27 cellular contexts compared by ENCODE assay signal in genomic region chr3:47541583-47542108, GRCh38. TPM values are rescaled to one million over a fixed set of nuclear protein-coding genes. Genes with fewer than 3 reads are reported as not detected.
"Had no signal": no experiment of that assay in that cellular context is flagged by ENCODE, and none has a peak within 500 bp of the region (broad histone marks: within the 10 kb centered on the region; RNA-seq: fewer than 3 reads in every experiment).

No MANE protein-coding gene starts in this region.

- H3K9me3 ChIP-seq: left ventricle myocardium inferior, ovary, prostate gland, tibial nerve had no signal

- H3K27ac Mint-ChIP-seq: activated naive CD4-positive, alpha-beta T cell treated with anti-CD3 and anti-CD28 coated beads for 36 hours; activated T-helper 1 cell treated with anti-CD3 and anti-CD28 coated beads, Interleukin-12 subunit alpha, Interleukin-12 subunit beta, Interleukin-2, Interleukin-4 antibody, amounts not matched to agents 30 ng/mL and 10 ng/mL and 1 ng/mL, durations not matched to agents 14 hours and 24 hours and 36 hours; natural killer cell treated with Interleukin-12 subunit alpha and Interleukin-12 subunit beta and Interleukin-15 and Interleukin-18, amount 100 ng/mL, for 72 hours; stimulated activated memory B cell treated with anti-CD40 and anti-IgM and Interleukin-4, amounts not matched to agents 10 μg/mL and 1 μg/mL and 100 μg/mL, for 72 hours; T-helper 1 cell treated with Interleukin-12 subunit alpha and Interleukin-12 subunit beta and Interleukin-4 antibody, amounts not matched to agents 30 μg/mL and 1 μg/mL, for 36 hours had no signal

- DNase-seq: activated CD4-positive, alpha-beta T cell treated with anti-CD3 and anti-CD28 coated beads for 1 hour; activated CD4-positive, alpha-beta T cell treated with anti-CD3 and anti-CD28 coated beads, Interleukin-2, amount 50 U/mL, for 1 hour; activated CD8-positive, alpha-beta memory T cell treated with anti-CD3 and anti-CD28 coated beads for 24 hours; activated effector memory CD4-positive, alpha-beta T cell treated with anti-CD3 and anti-CD28 coated beads, Interleukin-2, amount 50 U/mL, for 16 hours; activated naive CD4-positive, alpha-beta T cell treated with anti-CD3 and anti-CD28 coated beads for 36 hours; effector memory CD4-positive, alpha-beta T cell; left ventricle myocardium inferior; mesendoderm; ovary; retina; stimulated activated CD4-positive, alpha-beta T cell treated with anti-CD3 and anti-CD28 coated beads, Interleukin-1b, Interleukin-23, amount 100 ng/mL, for 48 hours; stimulated activated CD4-positive, alpha-beta T cell treated with anti-CD3 and anti-CD28 coated beads, Interleukin-4, amount 100 ng/mL, for 4 hours; stimulated activated CD8-positive, alpha-beta memory T cell treated with anti-CD3 and anti-CD28 coated beads, Interleukin-4, amount 100 ng/mL, for 48 hours; SW 1271; T-helper 9 cell; WERI-Rb-1 had no signal

- H3K4me1 Mint-ChIP-seq: stimulated activated memory B cell treated with anti-CD40 and anti-IgM and Interleukin-4, amounts not matched to agents 10 μg/mL and 1 μg/mL and 100 μg/mL, for 72 hours had no signal

- H3K9me3 Mint-ChIP-seq: activated naive CD4-positive, alpha-beta T cell treated with anti-CD3 and anti-CD28 coated beads for 36 hours; activated T-helper 1 cell treated with anti-CD3 and anti-CD28 coated beads, Interleukin-12 subunit alpha, Interleukin-12 subunit beta, Interleukin-2, Interleukin-4 antibody, amounts not matched to agents 30 ng/mL and 10 ng/mL and 1 ng/mL, durations not matched to agents 14 hours and 24 hours and 36 hours; natural killer cell treated with Interleukin-12 subunit alpha and Interleukin-12 subunit beta and Interleukin-15 and Interleukin-18, amount 100 ng/mL, for 72 hours; stimulated activated memory B cell treated with anti-CD40 and anti-IgM and Interleukin-4, amounts not matched to agents 10 μg/mL and 1 μg/mL and 100 μg/mL, for 72 hours; T-helper 1 cell treated with Interleukin-12 subunit alpha and Interleukin-12 subunit beta and Interleukin-4 antibody, amounts not matched to agents 30 μg/mL and 1 μg/mL, for 36 hours had no signal

- H3K36me3 ChIP-seq: left ventricle myocardium inferior, ovary, prostate gland, tibial nerve, WERI-Rb-1 had no signal

- H3K4me3 ChIP-seq: coronary artery, dorsolateral prefrontal cortex, left ventricle myocardium inferior, lung, ovary, prostate gland, smooth muscle cell, tibial nerve had no signal

- ATAC-seq: natural killer cell treated with Interleukin-12 subunit alpha and Interleukin-12 subunit beta and Interleukin-15 and Interleukin-18, amount 100 ng/mL, for 72 hours; stimulated activated memory B cell treated with anti-CD40 and anti-IgM and Interleukin-4, amounts not matched to agents 10 μg/mL and 1 μg/mL and 100 μg/mL, for 72 hours had no signal

- H3K4me3 Mint-ChIP-seq: activated naive CD4-positive, alpha-beta T cell treated with anti-CD3 and anti-CD28 coated beads for 36 hours; activated T-helper 1 cell treated with anti-CD3 and anti-CD28 coated beads, Interleukin-12 subunit alpha, Interleukin-12 subunit beta, Interleukin-2, Interleukin-4 antibody, amounts not matched to agents 30 ng/mL and 10 ng/mL and 1 ng/mL, durations not matched to agents 14 hours and 24 hours and 36 hours; natural killer cell treated with Interleukin-12 subunit alpha and Interleukin-12 subunit beta and Interleukin-15 and Interleukin-18, amount 100 ng/mL, for 72 hours; stimulated activated memory B cell treated with anti-CD40 and anti-IgM and Interleukin-4, amounts not matched to agents 10 μg/mL and 1 μg/mL and 100 μg/mL, for 72 hours; T-helper 1 cell treated with Interleukin-12 subunit alpha and Interleukin-12 subunit beta and Interleukin-4 antibody, amounts not matched to agents 30 μg/mL and 1 μg/mL, for 36 hours had no signal

- H3K36me3 Mint-ChIP-seq: natural killer cell treated with Interleukin-12 subunit alpha and Interleukin-12 subunit beta and Interleukin-15 and Interleukin-18, amount 100 ng/mL, for 72 hours; stimulated activated memory B cell treated with anti-CD40 and anti-IgM and Interleukin-4, amounts not matched to agents 10 μg/mL and 1 μg/mL and 100 μg/mL, for 72 hours had no signal

- H3K27me3 ChIP-seq: dorsolateral prefrontal cortex, ovary, tibial nerve had no signal

- H3K4me1 ChIP-seq: left ventricle myocardium inferior, prostate gland had no signal

- H3K27ac ChIP-seq: left ventricle myocardium inferior, prostate gland, tibial nerve, WERI-Rb-1 had no signal

RNA-seq across cellular contexts. Expression of gene CSPG5, which starts 37.0 kb away (rescaled TPM):
- total RNA-seq: ureter had no signal
